8 cellular contexts compared by ENCODE assay signal in genomic region chr10:32054087-32054486, GRCh38. TPM values are rescaled to one million over a fixed set of nuclear protein-coding genes. Genes with fewer than 3 reads are reported as not detected.
DNase-seq lines count a peak whose midpoint lies in the region; ATAC-seq and TF ChIP-seq lines count a peak whose summit lies in the region.

No MANE protein-coding gene starts in this region.

- no peaks in the 10 kb centered on the region for H3K36me3 ChIP-seq in CD8-positive, alpha-beta memory T cell (ENCODE audit: insufficient read depth, low read length)
- peaks cover 2% of the 10 kb centered on the region; the same call in 1 of the 2 replicates for H3K36me3 ChIP-seq in IMR-90 (ENCODE audit: control insufficient read depth, insufficient read depth, low read length)

- peak overlapping the region; percentile 4; the same call in 1 of the 2 replicates for H3K4ac ChIP-seq in IMR-90 (ENCODE audit: low read depth, low read length)

- H3K9ac ChIP-seq in IMR-90 (ENCODE audit: low read depth, low read length), result peak overlapping the region; percentile 57; the same call in 1 of the 2 replicates

- H2BK120ac ChIP-seq in IMR-90 (ENCODE audit: low read depth, low read length), result no peak overlapping the region

- H3K23ac ChIP-seq in IMR-90 (ENCODE audit: low read depth, low read length), result peak overlapping the region; percentile 49

- H3K56ac ChIP-seq in IMR-90 (ENCODE audit: extremely low read depth, insufficient read depth, low read length), result no peak overlapping the region

- H3K4me3 ChIP-seq in CD8-positive, alpha-beta memory T cell (ENCODE audit: low read length), result peak overlapping the region; percentile 67
- peak overlapping the region; percentile 93 for H3K4me3 ChIP-seq in IMR-90 (ENCODE audit: insufficient read depth, low read depth, low read length)

- H2BK20ac ChIP-seq in IMR-90 (ENCODE audit: low read depth, low read length), result no peak overlapping the region

- TF ChIP-seq CTCF in IMR-90 (conservative IDR thresholded peaks at IDR 0.05; ENCODE audit: low read depth, low read length), result no peak

- no peak overlapping the region for H4K91ac ChIP-seq in IMR-90 (ENCODE audit: insufficient read depth, low read depth, low read length)

- H3K27ac ChIP-seq in CD8-positive, alpha-beta memory T cell (ENCODE audit: low read depth, low read length), result peak overlapping the region; percentile 84
- H3K27ac ChIP-seq in IMR-90 (ENCODE audit: insufficient read depth, low read length), result no peak overlapping the region; the same call in 1 of the 2 replicates

- POLR2A ChIA-PET in CD8-positive, alpha-beta memory T cell (lab: Charles Lee), result interaction anchor here (0.6 kb wide), 1 partner anchor 11 kb away, joined by 4 read pairs; no protein-coding TSS in a partner anchor
- POLR2A ChIA-PET in IMR-90 (lab: Charles Lee; ENCODE audit: unreplicated experiment), result no interaction called here

- peaks cover 66 to 75% (median 74%) of the 10 kb centered on the region in 3 donors for H3K4me1 Mint-ChIP-seq in CD8-positive, alpha-beta memory T cell
- peaks cover 57% of the 10 kb centered on the region for H3K4me1 Mint-ChIP-seq in activated naive CD8-positive, alpha-beta T cell treated with anti-CD3 and anti-CD28 coated beads for 36 hours
- H3K4me1 Mint-ChIP-seq in stimulated activated effector memory CD8-positive, alpha-beta T cell treated with anti-CD3 and anti-CD28 coated beads, Interleukin-12 subunit alpha, Interleukin-12 subunit beta, amount 100 ng/mL, for 72 hours, result peaks cover 45% of the 10 kb centered on the region

- H3K4me3 Mint-ChIP-seq in CD8-positive, alpha-beta memory T cell, result peak overlapping the region; percentile 95 to 100 (median 98)
- peak overlapping the region; percentile 98 for H3K4me3 Mint-ChIP-seq in activated naive CD8-positive, alpha-beta T cell treated with anti-CD3 and anti-CD28 coated beads for 36 hours
- H3K4me3 Mint-ChIP-seq in stimulated activated effector memory CD8-positive, alpha-beta T cell treated with anti-CD3 and anti-CD28 coated beads, Interleukin-12 subunit alpha, Interleukin-12 subunit beta, amount 100 ng/mL, for 72 hours, result peak overlapping the region; percentile 96

- H4K8ac ChIP-seq in IMR-90 (ENCODE audit: low read depth in 2 of 2, low read length in 2 of 2), result no peak overlapping the region

- no TSS peak for BruUV-seq in IMR-90 (replicated peaks; lab: Mats Ljungman, UMichigan)

- TF ChIP-seq RAD21 in IMR-90 (IDR thresholded peaks at IDR 0.05; ENCODE audit: low read length), result no peak

- ATAC-seq in IMR-90 (ENCODE audit: low read depth), result peak; percentile 22
- no peak for ATAC-seq in stimulated activated effector memory CD8-positive, alpha-beta T cell treated with anti-CD3 and anti-CD28 coated beads, Interleukin-12 subunit alpha, Interleukin-12 subunit beta, amount 100 ng/mL, for 72 hours
- ATAC-seq in GM18502 (IDR thresholded peaks at IDR 0.05; ENCODE audit: poor library complexity, unreplicated experiment), result no peak

- H4K20me1 ChIP-seq in IMR-90 (ENCODE audit: insufficient read depth, low read length), result peaks cover 62% of the 10 kb centered on the region

- H2AFZ ChIP-seq in IMR-90 (replicated peaks; ENCODE audit: low read length, poor library complexity), result no peak overlapping the region

- H2BK15ac ChIP-seq in IMR-90 (ENCODE audit: low read depth, low read length), result no peak overlapping the region

- peak overlapping the region; percentile 100 for H3K4me2 ChIP-seq in IMR-90 (ENCODE audit: low read depth, low read length)

- no peaks in the 10 kb centered on the region for H3K27me3 ChIP-seq in CD8-positive, alpha-beta memory T cell (ENCODE audit: insufficient read depth, low read length, poor library complexity, severe bottlenecking)
- no peaks in the 10 kb centered on the region for H3K27me3 ChIP-seq in IMR-90 (ENCODE audit: control insufficient read depth, insufficient read depth, low read length)

- in situ Hi-C loops in IMR-90 (cut with MboI; ENCODE audit: low sequenced_read_pairs), result no loop called here

- intact Hi-C loops in IMR-90 (cut with micrococcal nuclease), result loop anchor here (2.0 to 10.0 kb wide), 2 partner anchors 151 to 293 kb away; partner anchors contain the start of gene EPC1

- 0 out of 2 replicates have a peak overlapping the region, but pooled peaks have one; percentile 28 for H3K18ac ChIP-seq in IMR-90 (ENCODE audit: low read depth, low read length)

- H3K27ac Mint-ChIP-seq in CD8-positive, alpha-beta memory T cell, result peak overlapping the region; percentile 1 to 96 (median 92)
- H3K27ac Mint-ChIP-seq in activated naive CD8-positive, alpha-beta T cell treated with anti-CD3 and anti-CD28 coated beads for 36 hours, result no peak overlapping the region
- peak overlapping the region; percentile 96 for H3K27ac Mint-ChIP-seq in stimulated activated effector memory CD8-positive, alpha-beta T cell treated with anti-CD3 and anti-CD28 coated beads, Interleukin-12 subunit alpha, Interleukin-12 subunit beta, amount 100 ng/mL, for 72 hours

- H3K9me3 Mint-ChIP-seq in CD8-positive, alpha-beta memory T cell, result no peaks in the 10 kb centered on the region
- H3K9me3 Mint-ChIP-seq in activated naive CD8-positive, alpha-beta T cell treated with anti-CD3 and anti-CD28 coated beads for 36 hours, result no peaks in the 10 kb centered on the region
- H3K9me3 Mint-ChIP-seq in stimulated activated effector memory CD8-positive, alpha-beta T cell treated with anti-CD3 and anti-CD28 coated beads, Interleukin-12 subunit alpha, Interleukin-12 subunit beta, amount 100 ng/mL, for 72 hours, result no peaks in the 10 kb centered on the region

- no peaks in the 10 kb centered on the region for H3K9me3 ChIP-seq in CD8-positive, alpha-beta memory T cell (ENCODE audit: low read length)
- H3K9me3 ChIP-seq in IMR-90 (ENCODE audit: control insufficient read depth, insufficient read depth, low read length), result no peaks in the 10 kb centered on the region

- H2AK5ac ChIP-seq in IMR-90 (ENCODE audit: low read depth, low read length), result no peak overlapping the region

- no peak for DNase-seq in CD8-positive, alpha-beta memory T cell
- DNase-seq in IMR-90 (peak; percentile 87), inferior parietal cortex (ENCODE audit: extremely low spot score) (peak; percentile 53), DMS153 (lab: John Stamatoyannopoulos, UW) (no peak)
- DNase-seq in activated naive CD8-positive, alpha-beta T cell treated with anti-CD3 and anti-CD28 coated beads for 36 hours, result no peak
- DNase-seq in stimulated activated effector memory CD8-positive, alpha-beta T cell treated with anti-CD3 and anti-CD28 coated beads, Interleukin-12 subunit alpha, Interleukin-12 subunit beta, amount 100 ng/mL, for 72 hours (ENCODE audit: low spot score in 2 of 2), result peak in 1 of 2 donors; percentile 44
- no peak for DNase-seq in stimulated activated CD4-positive, alpha-beta T cell treated with anti-CD3 and anti-CD28 coated beads, Interleukin-4, amount 100 ng/mL, for 4 hours

- dilution Hi-C loops in IMR-90 (cut with HindIII; ENCODE audit: low sequenced_read_pairs, unreplicated experiment), result no loop called here

- H3K36me3 Mint-ChIP-seq in CD8-positive, alpha-beta memory T cell, result peaks cover 0 to 28% (median 2%) of the 10 kb centered on the region in 3 donors
- peaks cover 25% of the 10 kb centered on the region for H3K36me3 Mint-ChIP-seq in activated naive CD8-positive, alpha-beta T cell treated with anti-CD3 and anti-CD28 coated beads for 36 hours
- H3K36me3 Mint-ChIP-seq in stimulated activated effector memory CD8-positive, alpha-beta T cell treated with anti-CD3 and anti-CD28 coated beads, Interleukin-12 subunit alpha, Interleukin-12 subunit beta, amount 100 ng/mL, for 72 hours, result peaks cover 63% of the 10 kb centered on the region

- peaks cover 60% of the 10 kb centered on the region for H3K4me1 ChIP-seq in CD8-positive, alpha-beta memory T cell (ENCODE audit: insufficient read depth, low read length)
- H3K4me1 ChIP-seq in IMR-90 (ENCODE audit: control insufficient read depth, insufficient read depth, low read length), result peaks cover 10% of the 10 kb centered on the region; the same call in 1 of the 2 replicates

- WGBS in IMR-90 (ENCODE audit: extremely low coverage in 2 of 2, insufficient read length in 1 of 2), 2 experiments, result no CpG with 5 or more reads among the region's 5 CpGs

- CTCF ChIA-PET in CD8-positive, alpha-beta memory T cell (lab: Charles Lee), result interaction anchor here (1.1 kb wide), 1 partner anchor 292 kb away, joined by 3 read pairs; no protein-coding TSS in a partner anchor
- CTCF ChIA-PET in IMR-90 (lab: Yijun Ruan, JAX), result interaction anchor here (1.2 kb wide), 1 partner anchor 11 kb away, joined by 4 read pairs; no protein-coding TSS in a partner anchor

- H3K14ac ChIP-seq in IMR-90 (replicated peaks; ENCODE audit: low read depth, low read length), result peak overlapping the region; percentile 70

- H3K27me3 Mint-ChIP-seq in CD8-positive, alpha-beta memory T cell, result no peaks in the 10 kb centered on the region
- no peaks in the 10 kb centered on the region for H3K27me3 Mint-ChIP-seq in activated naive CD8-positive, alpha-beta T cell treated with anti-CD3 and anti-CD28 coated beads for 36 hours

- H2BK5ac ChIP-seq in IMR-90 (ENCODE audit: low read depth, low read length, poor library complexity, severe bottlenecking), result peak overlapping the region; percentile 88

- peaks cover 0 to 30% of the 10 kb centered on the region in 2 experiments; a peak in 2 of 4 replicates for H3K79me1 ChIP-seq in IMR-90 (ENCODE audit: low read depth in 1 of 2, low read length in 2 of 2)

- no peak overlapping the region for H2AK9ac ChIP-seq in IMR-90 (replicated peaks; ENCODE audit: low read depth, low read length, poor library complexity)

- 0 out of 2 replicates have a peak, but pooled peaks have one; percentile 24 for TF ChIP-seq POLR2A in IMR-90 (IDR thresholded peaks at IDR 0.05; ENCODE audit: low read depth, low read length)

- peaks cover 9% of the 10 kb centered on the region for H3K9me1 ChIP-seq in IMR-90 (ENCODE audit: insufficient read depth, low read length)

- no peak overlapping the region for H4K5ac ChIP-seq in IMR-90 (ENCODE audit: low read depth, low read length)

TF ChIP-seq in IMR-90, 13 proteins besides CTCF, POLR2A, EP300 and RAD21:
- TF ChIP-seq CEBPB (IDR thresholded peaks at IDR 0.05; ENCODE audit: low read depth, low read length) (peak; percentile 70), NFE2L2 (IDR thresholded peaks at IDR 0.05; ENCODE audit: low read depth, low read length) (no peak), CHD1 (IDR thresholded peaks at IDR 0.05; ENCODE audit: low read depth, low read length) (peak; percentile 44; the same call in 1 of the 2 replicates), MAFK (IDR thresholded peaks at IDR 0.05; ENCODE audit: low read depth, low read length) (no peak)

RNA-seq across cellular contexts. Expression of gene KIF5B, which starts 2.1 kb away (rescaled TPM):
- total RNA-seq in CD8-positive, alpha-beta memory T cell, result 10 to 100 TPM; 97.4 to 98.5 TPM
- 26.1 TPM for polyA plus RNA-seq in CD8-positive, alpha-beta memory T cell
- total RNA-seq in IMR-90 (2012; rRNA removed), result 68.5 and 130 TPM in 2 replicates
- 26.7 and 33.5 TPM in 2 replicates for polyA plus RNA-seq in IMR-90 (2012; rRNA removed)
- 7.4 and 9.2 TPM in 2 replicates for polyA plus RNA-seq in IMR-90 (2012; cell fraction: cytosol; rRNA removed)
- polyA plus RNA-seq in IMR-90 (2012; cell fraction: nucleus; rRNA removed; ENCODE audit: low replicate concordance), result 4.8 and 13.7 TPM in 2 replicates
- 10 to 100 TPM; 72.9 to 73.7 TPM for total RNA-seq in activated naive CD8-positive, alpha-beta T cell treated with anti-CD3 and anti-CD28 coated beads for 36 hours

Comparison
In these comparisons a context has a peak if more than half of its experiments do, and no peak if none do; other contexts are left out.
1. DNase-seq: peak in IMR-90 (single experiment) and inferior parietal cortex (single experiment); none in CD8-positive, alpha-beta memory T cell (0 of 5), activated naive CD8-positive, alpha-beta T cell treated with anti-CD3 and anti-CD28 coated beads for 36 hours (single experiment), DMS153 (single experiment) and stimulated activated CD4-positive, alpha-beta T cell treated with anti-CD3 and anti-CD28 coated beads, Interleukin-4, amount 100 ng/mL, for 4 hours (0 of 2).
2. Peak in every context shown above with its lines, with median percentiles within 50 percentile points of each other: H3K4me3 Mint-ChIP-seq.